In genomic region chr3:149815318-149815717, GRCh38 we compare ENCODE assay signal across 9 cellular contexts. TPM values are rescaled to one million over a fixed set of nuclear protein-coding genes. Genes with fewer than 3 reads are reported as not detected.
DNase-seq lines count a peak whose midpoint lies in the region; ATAC-seq and TF ChIP-seq lines count a peak whose summit lies in the region.
"Had no signal": no experiment of that assay in that cellular context is flagged by ENCODE, and none has a peak within 500 bp of the region (broad histone marks: within the 10 kb centered on the region; RNA-seq: fewer than 3 reads in every experiment).

No MANE protein-coding gene starts in this region.

- H3K4me1 Mint-ChIP-seq in activated CD8-positive, alpha-beta T cell treated with anti-CD3 and anti-CD28 coated beads, Interleukin-2, amount 10 ng/mL, durations not matched to agents 7 days and 5 days (ENCODE audit: low read depth): peaks cover 54% of the 10 kb centered on the region

- H3K4me3 ChIP-seq in left ventricle myocardium inferior: peak overlapping the region; percentile 88
- H3K4me3 ChIP-seq in left lung: peak overlapping the region in 1 of 2 donors; percentile 73
- peak overlapping the region; percentile 82 for H3K4me3 ChIP-seq in upper lobe of right lung
- no peak overlapping the region for H3K4me3 ChIP-seq in ovary

- H3K27me3 Mint-ChIP-seq in activated CD8-positive, alpha-beta T cell treated with anti-CD3 and anti-CD28 coated beads, Interleukin-2, amount 10 ng/mL, durations not matched to agents 7 days and 5 days (ENCODE audit: low read depth): no peaks in the 10 kb centered on the region

- peak overlapping the region; percentile 97 for H3K4me3 Mint-ChIP-seq in activated CD8-positive, alpha-beta T cell treated with anti-CD3 and anti-CD28 coated beads, Interleukin-2, amount 10 ng/mL, durations not matched to agents 7 days and 5 days

- H3K9me3 ChIP-seq in left ventricle myocardium inferior (replicated peaks): no peaks in the 10 kb centered on the region
- H3K9me3 ChIP-seq in left lung: no peaks in the 10 kb centered on the region
- no peaks in the 10 kb centered on the region for H3K9me3 ChIP-seq in upper lobe of right lung
- H3K9me3 ChIP-seq in ovary: no peaks in the 10 kb centered on the region

- no peak for DNase-seq in left ventricle myocardium inferior
- no peak for DNase-seq in left ventricle myocardium superior
- no peak for DNase-seq in activated CD8-positive, alpha-beta T cell treated with anti-CD3 and anti-CD28 coated beads, Interleukin-2, amount 10 ng/mL, durations not matched to agents 7 days and 5 days
- DNase-seq in left lung: no peak
- DNase-seq in upper lobe of right lung: no peak
- DNase-seq in amniotic stem cell (lab: John Stamatoyannopoulos, UW): no peak
- DNase-seq in ovary: no peak
- no peak for DNase-seq in GM19238 (ENCODE audit: insufficient read length, low spot score)
- DNase-seq: aorta had no signal

- CTCF ChIA-PET in activated CD8-positive, alpha-beta T cell treated with anti-CD3 and anti-CD28 coated beads, Interleukin-2, amount 10 ng/mL, durations not matched to agents 7 days and 5 days (lab: Charles Lee): interaction anchor here (0.5 kb wide), 1 partner anchor 355 kb away, joined by 3 read pairs; no protein-coding TSS in a partner anchor

- H3K27ac ChIP-seq in left ventricle myocardium inferior (replicated peaks) (peak overlapping the region; percentile 100), left lung (peak overlapping the region; percentile 98 to 99), upper lobe of right lung (peak overlapping the region; percentile 97), ovary (no peak overlapping the region)

- intact Hi-C loops in left ventricle myocardium inferior (cut with micrococcal nuclease) (no loop called here), left ventricle myocardium superior (cut with micrococcal nuclease) (no loop called here), left lung (cut with DNase I) (no loop called here), upper lobe of right lung (cut with DNase I) (no loop called here), ovary (cut with DNase I) (no loop called here)

- TF ChIP-seq CTCF in left ventricle myocardium inferior (IDR thresholded peaks at IDR 0.05; ENCODE audit: borderline replicate concordance) (no peak), left lung (IDR thresholded peaks at IDR 0.05) (no peak), upper lobe of right lung (IDR thresholded peaks at IDR 0.05) (no peak), ovary (IDR thresholded peaks at IDR 0.05) (no peak)

- ATAC-seq in left ventricle myocardium superior: no peak
- ATAC-seq in activated CD8-positive, alpha-beta T cell treated with anti-CD3 and anti-CD28 coated beads, Interleukin-2, amount 10 ng/mL, durations not matched to agents 7 days and 5 days: no peak
- no peak for ATAC-seq in left lung
- ATAC-seq in upper lobe of right lung: no peak

- TF ChIP-seq EP300 in ovary (IDR thresholded peaks at IDR 0.05): no peak

- H3K36me3 ChIP-seq in left ventricle myocardium inferior (no peaks in the 10 kb centered on the region), left lung (no peaks in the 10 kb centered on the region), upper lobe of right lung (no peaks in the 10 kb centered on the region), ovary (no peaks in the 10 kb centered on the region)

- H3K4me1 ChIP-seq in left ventricle myocardium inferior (peaks cover 59% of the 10 kb centered on the region), left lung (peaks cover 11 to 70% of the 10 kb centered on the region in 2 donors), upper lobe of right lung (peaks cover 42% of the 10 kb centered on the region), ovary (ENCODE audit: insufficient read depth) (peaks cover 7% of the 10 kb centered on the region)

- WGBS in ovary, 3 donors: 83 to 88% (median 84%) methylated on average over 1 of the region's 1 CpG

- no peaks in the 10 kb centered on the region for H3K9me3 Mint-ChIP-seq in activated CD8-positive, alpha-beta T cell treated with anti-CD3 and anti-CD28 coated beads, Interleukin-2, amount 10 ng/mL, durations not matched to agents 7 days and 5 days (ENCODE audit: insufficient read depth)

- H3K27ac Mint-ChIP-seq in activated CD8-positive, alpha-beta T cell treated with anti-CD3 and anti-CD28 coated beads, Interleukin-2, amount 10 ng/mL, durations not matched to agents 7 days and 5 days: no peak overlapping the region

- peaks cover 21% of the 10 kb centered on the region for H3K36me3 Mint-ChIP-seq in activated CD8-positive, alpha-beta T cell treated with anti-CD3 and anti-CD28 coated beads, Interleukin-2, amount 10 ng/mL, durations not matched to agents 7 days and 5 days (ENCODE audit: low read depth)

- no peak for TF ChIP-seq POLR2A in ovary (IDR thresholded peaks at IDR 0.05)

- H3K27me3 ChIP-seq in left ventricle myocardium inferior (ENCODE audit: low read depth) (no peaks in the 10 kb centered on the region), left lung (no peaks in the 10 kb centered on the region), upper lobe of right lung (no peaks in the 10 kb centered on the region), ovary (no peaks in the 10 kb centered on the region)

- POLR2A ChIA-PET in activated CD8-positive, alpha-beta T cell treated with anti-CD3 and anti-CD28 coated beads, Interleukin-2, amount 10 ng/mL, durations not matched to agents 7 days and 5 days (lab: Charles Lee): no interaction called here

RNA-seq across cellular contexts. Expression of gene RNF13, which starts 2.3 kb away (rescaled TPM):
- total RNA-seq in left ventricle myocardium inferior: 47.7 TPM
- 51.2 TPM for total RNA-seq in left ventricle myocardium superior
- total RNA-seq in activated CD8-positive, alpha-beta T cell treated with anti-CD3 and anti-CD28 coated beads, Interleukin-2, amount 10 ng/mL, durations not matched to agents 7 days and 5 days: 10 to 100 TPM; 30.6 to 31.3 TPM
- 100 to 1,000 TPM in 1 of 2 donors, 10 to 100 TPM in 1; 89.2 to 126 TPM for total RNA-seq in left lung
- 136 TPM for total RNA-seq in upper lobe of right lung
- total RNA-seq in ovary: 10 to 100 TPM; 49.4 to 89.4 (median 55.2) TPM
- polyA plus RNA-seq in ovary: 10 to 100 TPM; 52.5 to 54.1 TPM

RNA-seq across cellular contexts. Expression of gene ANKUB1, which starts 23.0 kb away (rescaled TPM):
- total RNA-seq in left ventricle myocardium inferior (not detected), left ventricle myocardium superior (not detected), left lung (1 to 10 TPM in 1 of 2 donors, not detected in 1; 2.2 TPM), upper lobe of right lung (not detected), ovary (1 to 10 TPM in 1 of 7 donors, under 1 TPM in 4, not detected in 2; 0.10 to 3.8 (median 0.48) TPM)
- total RNA-seq in activated CD8-positive, alpha-beta T cell treated with anti-CD3 and anti-CD28 coated beads, Interleukin-2, amount 10 ng/mL, durations not matched to agents 7 days and 5 days: not detected
- not detected for polyA plus RNA-seq in ovary
- total RNA-seq: aorta had no signal
- polyA plus RNA-seq: aorta had no signal

Comparison
In these comparisons a context has a peak if more than half of its experiments do, and no peak if none do; other contexts are left out.
1. H3K27ac ChIP-seq: peak in left ventricle myocardium inferior (single experiment), left lung (2 of 2) and upper lobe of right lung (single experiment); none in ovary (0 of 2).